In genomic region chr4:7886250-7886973, GRCh38 we compare ENCODE assay signal across 20 cellular contexts. TPM values are rescaled to one million over a fixed set of nuclear protein-coding genes. Genes with fewer than 3 reads are reported as not detected.
DNase-seq lines count a peak whose midpoint lies in the region; ATAC-seq and TF ChIP-seq lines count a peak whose summit lies in the region.
"Had no signal": no experiment of that assay in that cellular context is flagged by ENCODE, and none has a peak within 500 bp of the region (broad histone marks: within the 10 kb centered on the region; RNA-seq: fewer than 3 reads in every experiment).

No MANE protein-coding gene starts in this region.

- H3K27ac Mint-ChIP-seq in activated T-cell treated with anti-CD3 and anti-CD28 coated beads, Interleukin-2, amount 50 U/mL, for 72 hours = peak overlapping the region; percentile 22
- H3K27ac Mint-ChIP-seq: activated naive CD4-positive, alpha-beta T cell treated with anti-CD3 and anti-CD28 coated beads, Interleukin-2, amount 50 U/mL, for 24 hours had no signal

- peaks cover 2 to 9% of the 10 kb centered on the region in 2 donors for H3K36me3 Mint-ChIP-seq in activated T-cell treated with anti-CD3 and anti-CD28 coated beads, Interleukin-2, amount 50 U/mL, for 72 hours (ENCODE audit: insufficient read depth in 2 of 2)

- H3K4me3 ChIP-seq in coronary artery (peak overlapping the region; percentile 20), muscle layer of duodenum (ENCODE audit: low read depth in 1 of 2, low read length in 2 of 2) (peak overlapping the region; percentile 7 to 15), vagina (no peak overlapping the region)
- H3K4me3 ChIP-seq: PC-9, skin epidermis had no signal

- H3K9me3 Mint-ChIP-seq in activated T-cell treated with anti-CD3 and anti-CD28 coated beads, Interleukin-2, amount 50 U/mL, for 72 hours = peaks cover 5% of the 10 kb centered on the region in 2 donors

- TF ChIP-seq CTCF in coronary artery (IDR thresholded peaks at IDR 0.05) (no peak), vagina (IDR thresholded peaks at IDR 0.05) (no peak)

- peaks cover 0 to 2% of the 10 kb centered on the region in 2 donors for H3K9me3 ChIP-seq in muscle layer of duodenum (ENCODE audit: control insufficient read depth in 1 of 2, low read length in 2 of 2)
- H3K9me3 ChIP-seq in vagina = no peaks in the 10 kb centered on the region

- no peaks in the 10 kb centered on the region for H3K27me3 Mint-ChIP-seq in activated T-cell treated with anti-CD3 and anti-CD28 coated beads, Interleukin-2, amount 50 U/mL, for 72 hours (ENCODE audit: low read depth)
- H3K27me3 Mint-ChIP-seq: activated naive CD4-positive, alpha-beta T cell treated with anti-CD3 and anti-CD28 coated beads, Interleukin-2, amount 50 U/mL, for 24 hours had no signal

- ATAC-seq in activated T-cell treated with anti-CD3 and anti-CD28 coated beads, Interleukin-2, amount 50 U/mL, for 72 hours (replicated peaks in 1 of 2) = no peak
- no peak for ATAC-seq in GM21447 (IDR thresholded peaks at IDR 0.05; ENCODE audit: unreplicated experiment)

- intact Hi-C loops in vagina (cut with DNase I) = no loop called here

- TF ChIP-seq POLR2A in vagina (IDR thresholded peaks at IDR 0.05) = no peak

- H3K27me3 ChIP-seq in muscle layer of duodenum (ENCODE audit: low read depth, low read length) = no peaks in the 10 kb centered on the region
- no peaks in the 10 kb centered on the region for H3K27me3 ChIP-seq in vagina

- no peaks in the 10 kb centered on the region for H3K4me1 Mint-ChIP-seq in activated T-cell treated with anti-CD3 and anti-CD28 coated beads, Interleukin-2, amount 50 U/mL, for 72 hours (ENCODE audit: low read depth)

- H3K36me3 ChIP-seq in muscle layer of duodenum (ENCODE audit: control insufficient read depth in 1 of 2, insufficient read depth in 2 of 2, low read length in 2 of 2) = no peaks in the 10 kb centered on the region
- no peaks in the 10 kb centered on the region for H3K36me3 ChIP-seq in vagina

- DNase-seq in activated T-cell treated with anti-CD3 and anti-CD28 coated beads, Interleukin-2, amount 50 U/mL, for 72 hours = no peak
- DNase-seq in activated T-cell treated with anti-CD3 and anti-CD28 coated beads, Interleukin-2, amount 50 U/mL, for 1 hour = no peak
- DNase-seq in coronary artery (ENCODE audit: low spot score) (no peak), vagina (ENCODE audit: extremely low spot score in 2 of 2) (no peak), pons (ENCODE audit: low spot score) (no peak)
- no peak for DNase-seq in activated CD8-positive, alpha-beta memory T cell treated with anti-CD3 and anti-CD28 coated beads, Interleukin-2, amount 50 U/mL, for 48 hours
- DNase-seq: DND-41; effector memory CD4-positive, alpha-beta T cell; foreskin fibroblast; left cardiac atrium; NCI-H1436; NCI-H748 treated with DMSO at 0.1 percent for 48 hours; PC-9; stimulated activated CD4-positive, alpha-beta T cell treated with anti-CD3 and anti-CD28 coated beads, Interleukin-4, amount 100 ng/mL, for 4 hours; stimulated activated CD8-positive, alpha-beta memory T cell treated with anti-CD3 and anti-CD28 coated beads, Interleukin-4, amount 100 ng/mL, for 48 hours had no signal

- H3K27ac ChIP-seq in coronary artery = peak overlapping the region; percentile 35 to 56
- peak overlapping the region; percentile 82 for H3K27ac ChIP-seq in muscle layer of duodenum (ENCODE audit: low read length)
- H3K27ac ChIP-seq in vagina = peak overlapping the region; percentile 36
- H3K27ac ChIP-seq: 22Rv1, PC-9, skin epidermis had no signal

- H3K4me3 Mint-ChIP-seq in activated T-cell treated with anti-CD3 and anti-CD28 coated beads, Interleukin-2, amount 50 U/mL, for 72 hours = no peak overlapping the region
- H3K4me3 Mint-ChIP-seq: activated naive CD4-positive, alpha-beta T cell treated with anti-CD3 and anti-CD28 coated beads, Interleukin-2, amount 50 U/mL, for 24 hours had no signal

- H3K4me1 ChIP-seq in muscle layer of duodenum (ENCODE audit: control insufficient read depth in 1 of 2, insufficient read depth in 2 of 2, low read length in 2 of 2) (peaks cover 10 to 39% of the 10 kb centered on the region in 2 donors), vagina (peaks cover 40% of the 10 kb centered on the region)

RNA-seq across cellular contexts. Expression of gene AFAP1, which starts 53.2 kb away (rescaled TPM):
- total RNA-seq in activated T-cell treated with anti-CD3 and anti-CD28 coated beads, Interleukin-2, amount 50 U/mL, for 72 hours = 10 to 100 TPM; 30.6 to 49.3 TPM
- total RNA-seq in vagina = 20.4 TPM

Comparison
In these comparisons a context has a peak if more than half of its experiments do, and no peak if none do; other contexts are left out.
1. H3K4me3 ChIP-seq: peak in coronary artery (single experiment) and muscle layer of duodenum (2 of 2); none in vagina (0 of 2).
2. Peak in every context shown above with its lines, with median percentiles within 50 percentile points of each other: H3K27ac ChIP-seq.